In genomic region chr12:63997198-63997597, GRCh38 we compare ENCODE assay signal across 19 cellular contexts.
A peak's percentile ranks its signal among the peaks of the same experiment; 100 is the strongest.
DNase-seq lines count a peak whose midpoint lies in the region; ATAC-seq and TF ChIP-seq lines count a peak whose summit lies in the region.
"Had no signal": no experiment of that assay in that cellular context is flagged by ENCODE, and none has a peak within 500 bp of the region (broad histone marks: within the 10 kb centered on the region; RNA-seq: fewer than 3 reads in every experiment).

No MANE protein-coding gene starts in this region.

- CTCF ChIA-PET in MCF 10A (lab: Yijun Ruan, JAX), result no interaction called here
- CTCF ChIA-PET in OCI-LY7 (lab: Charles Lee; ENCODE audit: unreplicated experiment), result no interaction called here

- H3K27ac Mint-ChIP-seq in MCF 10A (ENCODE audit: low read depth, unreplicated experiment), result no peak overlapping the region
- no peak overlapping the region for H3K27ac Mint-ChIP-seq in stimulated activated memory B cell treated with anti-CD40 and anti-IgM and Interleukin-4, amounts not matched to agents 10 μg/mL and 1 μg/mL and 100 μg/mL, for 72 hours
- H3K27ac Mint-ChIP-seq: CD4-positive, CD25-positive, alpha-beta regulatory T cell had no signal

- no peak overlapping the region for H3K4me3 ChIP-seq in breast epithelium
- H3K4me3 ChIP-seq in choroid plexus epithelial cell (ENCODE audit: low read depth, low read length), result no peak overlapping the region
- H3K4me3 ChIP-seq in OCI-LY7 (ENCODE audit: low read depth, low read length, poor library complexity, severe bottlenecking), result no peak overlapping the region
- H3K4me3 ChIP-seq in heart left ventricle, result no peak overlapping the region
- H3K4me3 ChIP-seq: BLaER1 had no signal

- H3K79me2 ChIP-seq in OCI-LY7 (ENCODE audit: insufficient read depth, low read depth, low read length), result no peaks in the 10 kb centered on the region

- POLR2A ChIA-PET in MCF 10A (lab: Yijun Ruan, JAX) (interaction anchor here (0.6 to 1.3 kb wide), 6 partner anchors 9 to 67 kb away, joined by 3 to 4 read pairs (median 4); no protein-coding TSS in a partner anchor), OCI-LY7 (lab: Charles Lee) (no interaction called here)

- TF ChIP-seq CTCF in MCF 10A (IDR thresholded peaks at IDR 0.05; ENCODE audit: unreplicated experiment) (no peak), breast epithelium (IDR thresholded peaks at IDR 0.05) (no peak), choroid plexus epithelial cell (conservative IDR thresholded peaks at IDR 0.05; ENCODE audit: low read depth, low read length) (no peak), OCI-LY7 (conservative IDR thresholded peaks at IDR 0.05; ENCODE audit: low read length) (no peak), heart left ventricle (IDR thresholded peaks at IDR 0.05) (no peak)

- H3K27ac ChIP-seq in breast epithelium (no peak overlapping the region), OCI-LY7 (ENCODE audit: low read depth, low read length, poor library complexity, severe bottlenecking) (no peak overlapping the region), heart left ventricle (no peak overlapping the region)
- H3K27ac ChIP-seq: BLaER1 had no signal

- H3K27me3 Mint-ChIP-seq in MCF 10A (ENCODE audit: insufficient read depth, unreplicated experiment), result no peaks in the 10 kb centered on the region
- no peaks in the 10 kb centered on the region for H3K27me3 Mint-ChIP-seq in stimulated activated memory B cell treated with anti-CD40 and anti-IgM and Interleukin-4, amounts not matched to agents 10 μg/mL and 1 μg/mL and 100 μg/mL, for 72 hours

- ATAC-seq in heart left ventricle, result no peak
- ATAC-seq in stimulated activated memory B cell treated with anti-CD40 and anti-IgM and Interleukin-4, amounts not matched to agents 10 μg/mL and 1 μg/mL and 100 μg/mL, for 72 hours, result no peak
- ATAC-seq: HepG2, Panc1 had no signal

- BruUV-seq in MCF 10A (replicated peaks; lab: Mats Ljungman, UMichigan) (no TSS peak), OCI-LY7 (replicated peaks; lab: Mats Ljungman, UMichigan) (no TSS peak)

- no peaks in the 10 kb centered on the region for H3K27me3 ChIP-seq in breast epithelium
- H3K27me3 ChIP-seq in heart left ventricle, result no peaks in the 10 kb centered on the region
- H3K27me3 ChIP-seq: BLaER1 had no signal

- H3K4me3 Mint-ChIP-seq in MCF 10A (ENCODE audit: unreplicated experiment), result no peak overlapping the region
- H3K4me3 Mint-ChIP-seq in stimulated activated memory B cell treated with anti-CD40 and anti-IgM and Interleukin-4, amounts not matched to agents 10 μg/mL and 1 μg/mL and 100 μg/mL, for 72 hours, result no peak overlapping the region
- H3K4me3 Mint-ChIP-seq: CD4-positive, CD25-positive, alpha-beta regulatory T cell had no signal

- H3K4me2 ChIP-seq in OCI-LY7 (ENCODE audit: low read length), result no peak overlapping the region
- H3K4me2 ChIP-seq: BLaER1, SK-N-SH had no signal

- H3K9me3 ChIP-seq in breast epithelium, result no peaks in the 10 kb centered on the region
- no peaks in the 10 kb centered on the region for H3K9me3 ChIP-seq in OCI-LY7 (ENCODE audit: low read length)
- H3K9me3 ChIP-seq in heart left ventricle, result no peaks in the 10 kb centered on the region
- H3K9me3 ChIP-seq: BLaER1, SK-N-SH had no signal

- WGBS in heart left ventricle, 4 donors, result 82 to 90% (median 87%) methylated on average over 1 of the region's 1 CpG

- DNase-seq in MCF 10A (ENCODE audit: unreplicated experiment) (peak; percentile 29), breast epithelium (ENCODE audit: low spot score in 2 of 2) (no peak), choroid plexus epithelial cell (ENCODE audit: low read depth) (peak; percentile 29), iris pigment epithelial cell (ENCODE audit: low read depth) (peak; percentile 50), OCI-LY7 (ENCODE audit: low spot score) (no peak), heart left ventricle (no peak)
- DNase-seq: 8988T; CD4-positive, CD25-positive, alpha-beta regulatory T cell; Karpas-422; NCI-H1092 treated with DMSO at 0.1 percent for 48 hours; NCI-H1436 treated with DMSO at 0.1 percent for 48 hours; NCI-H187 treated with DMSO at 0.1 percent for 48 hours; NCI-H2107; NCI-H526 treated with DMSO at 0.1 percent for 48 hours; SK-N-SH had no signal

- H3K9me3 Mint-ChIP-seq in MCF 10A (ENCODE audit: unreplicated experiment), result no peaks in the 10 kb centered on the region
- no peaks in the 10 kb centered on the region for H3K9me3 Mint-ChIP-seq in stimulated activated memory B cell treated with anti-CD40 and anti-IgM and Interleukin-4, amounts not matched to agents 10 μg/mL and 1 μg/mL and 100 μg/mL, for 72 hours

- no peak overlapping the region for H2AFZ ChIP-seq in OCI-LY7 (ENCODE audit: low read length)

- H4K20me1 ChIP-seq in OCI-LY7 (ENCODE audit: insufficient read depth, low read length), result no peaks in the 10 kb centered on the region
- H4K20me1 ChIP-seq: BLaER1 had no signal

- peaks cover 0 to 2% of the 10 kb centered on the region in 2 donors for H3K4me1 ChIP-seq in breast epithelium
- no peaks in the 10 kb centered on the region for H3K4me1 ChIP-seq in OCI-LY7 (ENCODE audit: insufficient read depth, low read length, poor library complexity, severe bottlenecking)
- H3K4me1 ChIP-seq in heart left ventricle, result peaks cover 0 to 4% (median 0%) of the 10 kb centered on the region in 12 donors
- H3K4me1 ChIP-seq: BLaER1 had no signal

- intact Hi-C loops in MCF 10A (cut with micrococcal nuclease), result no loop called here
- intact Hi-C loops in breast epithelium (cut with DNase I; ENCODE audit: low total_unique reads), result no loop called here
- intact Hi-C loops in OCI-LY7 (cut with micrococcal nuclease; ENCODE audit: unreplicated experiment), result no loop called here
- intact Hi-C loops in heart left ventricle (cut with DNase I), result no loop called here

- peaks cover 50% of the 10 kb centered on the region for H3K36me3 Mint-ChIP-seq in MCF 10A (ENCODE audit: insufficient read depth, unreplicated experiment)
- no peaks in the 10 kb centered on the region for H3K36me3 Mint-ChIP-seq in stimulated activated memory B cell treated with anti-CD40 and anti-IgM and Interleukin-4, amounts not matched to agents 10 μg/mL and 1 μg/mL and 100 μg/mL, for 72 hours
- H3K36me3 Mint-ChIP-seq: CD4-positive, CD25-positive, alpha-beta regulatory T cell had no signal

- H3K9me2 ChIP-seq in OCI-LY7 (ENCODE audit: insufficient read depth, low read length), result no peaks in the 10 kb centered on the region
- H3K9me2 ChIP-seq: SK-N-SH had no signal

- TF ChIP-seq POLR2A in breast epithelium (IDR thresholded peaks at IDR 0.05) (no peak), heart left ventricle (IDR thresholded peaks at IDR 0.05) (no peak)

- H3K36me3 ChIP-seq in breast epithelium, result no peaks in the 10 kb centered on the region
- H3K36me3 ChIP-seq in OCI-LY7 (ENCODE audit: insufficient read depth, low read length), result no peaks in the 10 kb centered on the region
- no peaks in the 10 kb centered on the region for H3K36me3 ChIP-seq in heart left ventricle
- H3K36me3 ChIP-seq: BLaER1 had no signal

- peaks cover 25% of the 10 kb centered on the region for H3K4me1 Mint-ChIP-seq in MCF 10A (ENCODE audit: insufficient read depth, unreplicated experiment)
- H3K4me1 Mint-ChIP-seq in stimulated activated memory B cell treated with anti-CD40 and anti-IgM and Interleukin-4, amounts not matched to agents 10 μg/mL and 1 μg/mL and 100 μg/mL, for 72 hours, result no peaks in the 10 kb centered on the region
- H3K4me1 Mint-ChIP-seq: CD4-positive, CD25-positive, alpha-beta regulatory T cell had no signal

Comparison
In these comparisons a context has a peak if more than half of its experiments do, and no peak if none do; other contexts are left out.
1. DNase-seq: peak in MCF 10A (single experiment), choroid plexus epithelial cell (single experiment) and iris pigment epithelial cell (single experiment); none in breast epithelium (0 of 2), OCI-LY7 (single experiment) and heart left ventricle (0 of 5).